ENCODE assay signal across 8 cellular contexts in the genomic region with DNA sequence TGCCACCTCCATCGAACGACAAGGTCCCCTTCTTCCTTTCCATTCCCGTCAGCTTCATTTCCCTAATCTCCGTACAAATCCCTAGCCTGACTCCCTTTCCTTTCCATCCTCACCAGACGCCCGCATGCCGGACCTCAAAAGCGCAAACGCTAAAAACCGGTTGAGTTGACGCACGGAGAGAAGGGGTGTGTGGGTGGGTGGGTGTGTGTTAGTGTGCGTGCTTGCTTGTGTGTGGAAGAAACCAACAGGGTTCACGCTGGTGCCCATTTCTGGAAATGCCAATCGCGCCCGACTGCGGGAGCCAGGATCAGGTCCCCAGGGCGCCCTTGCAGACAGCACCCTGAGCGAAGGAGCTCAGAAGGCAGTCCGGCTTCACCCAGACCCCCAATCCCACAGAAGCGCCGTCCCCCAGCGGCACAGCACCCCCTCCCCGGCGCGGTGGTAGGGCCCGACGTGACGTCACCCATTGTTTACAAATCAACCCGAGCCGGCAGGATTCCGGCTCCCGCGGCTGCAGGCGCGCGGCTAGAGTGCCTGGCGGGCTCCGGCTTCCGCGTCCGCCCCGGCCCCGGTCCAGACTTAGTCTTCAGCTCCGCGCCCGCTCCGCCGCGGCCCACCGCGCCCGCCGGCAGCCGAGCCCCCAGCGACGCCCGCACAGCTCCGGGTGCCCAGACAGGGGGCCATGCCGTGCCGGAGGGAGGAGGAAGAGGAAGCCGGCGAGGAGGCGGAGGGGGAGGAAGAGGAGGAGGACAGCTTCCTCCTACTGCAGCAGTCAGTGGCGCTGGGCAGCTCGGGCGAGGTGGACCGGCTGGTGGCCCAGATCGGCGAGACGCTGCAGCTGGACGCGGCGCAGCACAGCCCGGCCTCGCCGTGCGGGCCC. TPM values are rescaled to one million over a fixed set of nuclear protein-coding genes. Genes with fewer than 3 reads are reported as not detected.
DNase-seq lines count a peak whose midpoint lies in the region; ATAC-seq, FAIRE-seq and TF ChIP-seq lines count a peak whose summit lies in the region.

Gene FRAT1, plus strand, starts transcription at position 500 of the 880 bp plus-strand sequence. Its CDS starts 183 bp downstream, at position 683.

- H3K27me3 ChIP-seq in right atrium auricular region = no peaks in the 10 kb centered on the region

- H3K4me3 ChIP-seq in GM12864 (ENCODE audit: low read depth, low read length) = peak within 1 kb of the TSS; percentile 71
- H3K4me3 ChIP-seq in right atrium auricular region = peak within 1 kb of the TSS; percentile 88 to 89

- TF ChIP-seq CTCF in GM12864 (IDR thresholded peaks at IDR 0.05; ENCODE audit: low read depth, low read length, missing control alignments) = no peak
- TF ChIP-seq CTCF in right atrium auricular region (IDR thresholded peaks at IDR 0.05) = no peak

- no peaks in the 10 kb centered on the region for H3K36me3 ChIP-seq in right atrium auricular region

- peaks cover 0 to 24% of the 10 kb centered on the region in 2 donors for H3K4me1 ChIP-seq in right atrium auricular region

- ATAC-seq in HG02588 (IDR thresholded peaks at IDR 0.05; ENCODE audit: unreplicated experiment) = peak; percentile 70

- DNase-seq in GM12864 (ENCODE audit: low read depth) = peak; percentile 64
- peak; percentile 60 for DNase-seq in NCI-H1105 (lab: John Stamatoyannopoulos, UW)
- DNase-seq in T-helper 1 cell = peak; percentile 77 to 92 (median 86)
- peak; percentile 75 for DNase-seq in amniotic stem cell (lab: John Stamatoyannopoulos, UW)
- peak; percentile 92 for DNase-seq in right atrium auricular region (ENCODE audit: low spot score)
- DNase-seq in pulmonary artery endothelial cell (ENCODE audit: low read depth, low spot score) = peak; percentile 62
- DNase-seq in urothelium cell line (ENCODE audit: low spot score) = peak; percentile 83

- H3K27ac ChIP-seq in right atrium auricular region = peak within 1 kb of the TSS; percentile 94 to 95

- no peaks in the 10 kb centered on the region for H3K9me3 ChIP-seq in right atrium auricular region

- peak; percentile 90 for FAIRE-seq in urothelium cell line (lab: Jason Lieb, UNC)

RNA-seq across cellular contexts. Expression of gene FRAT1, which starts in this region (rescaled TPM):
- total RNA-seq in right atrium auricular region = 1 to 10 TPM; 3.1 to 3.3 TPM
- total RNA-seq in pulmonary artery endothelial cell = 3.2 and 4.6 TPM in 2 replicates

Comparison
In these comparisons a context has a peak if more than half of its experiments do, and no peak if none do; other contexts are left out.
1. Peak in every context shown above with its lines: DNase-seq, ATAC-seq, H3K4me3 ChIP-seq and H3K27ac ChIP-seq.